Comparison of ENCODE assay signal across 11 cellular contexts in the genomic region with DNA sequence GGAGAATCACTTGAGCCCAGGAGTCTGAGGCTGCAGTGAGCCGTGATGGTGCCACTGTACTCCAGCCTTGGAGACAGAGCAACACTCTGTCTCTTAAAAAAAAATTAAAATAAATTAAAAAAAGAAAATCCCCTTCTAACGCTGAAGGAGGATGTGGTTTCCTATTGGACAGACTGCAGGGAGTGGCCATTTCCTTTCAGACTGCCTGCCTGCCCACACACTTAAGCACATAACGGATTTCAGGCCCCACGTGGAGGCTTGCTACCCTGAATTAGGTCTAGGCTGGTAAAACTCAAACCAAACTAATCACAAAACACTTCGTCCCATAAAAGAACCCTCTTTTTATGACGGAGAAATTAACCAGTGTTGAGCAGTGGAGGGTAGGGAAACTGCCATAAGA. TPM values are rescaled to one million over a fixed set of nuclear protein-coding genes. Genes with fewer than 3 reads are reported as not detected.
DNase-seq lines count a peak whose midpoint lies in the region; ATAC-seq and TF ChIP-seq lines count a peak whose summit lies in the region.
"Had no signal": no experiment of that assay in that cellular context is flagged by ENCODE, and none has a peak within 500 bp of the region (broad histone marks: within the 10 kb centered on the region; RNA-seq: fewer than 3 reads in every experiment).

No MANE protein-coding gene starts in this region.

- H3K4me1 ChIP-seq in gastroesophageal sphincter, result no peaks in the 10 kb centered on the region

- H3K27me3 Mint-ChIP-seq in activated CD4-positive, alpha-beta T cell treated with anti-CD3 and anti-CD28 coated beads for 36 hours, result no peaks in the 10 kb centered on the region
- H3K27me3 Mint-ChIP-seq in natural killer cell treated with Interleukin-12 subunit alpha and Interleukin-12 subunit beta and Interleukin-15 and Interleukin-18, amount 100 ng/mL, for 72 hours, result no peaks in the 10 kb centered on the region

- H3K36me3 ChIP-seq in gastroesophageal sphincter, result no peaks in the 10 kb centered on the region

- H3K9me3 ChIP-seq in gastroesophageal sphincter, result no peaks in the 10 kb centered on the region

- no peak overlapping the region for H3K27ac Mint-ChIP-seq in activated CD4-positive, alpha-beta T cell treated with anti-CD3 and anti-CD28 coated beads for 36 hours
- H3K27ac Mint-ChIP-seq in natural killer cell treated with Interleukin-12 subunit alpha and Interleukin-12 subunit beta and Interleukin-15 and Interleukin-18, amount 100 ng/mL, for 72 hours, result no peak overlapping the region

- H3K9me3 Mint-ChIP-seq in activated CD4-positive, alpha-beta T cell treated with anti-CD3 and anti-CD28 coated beads for 36 hours (ENCODE audit: low read depth), result no peaks in the 10 kb centered on the region
- no peaks in the 10 kb centered on the region for H3K9me3 Mint-ChIP-seq in natural killer cell treated with Interleukin-12 subunit alpha and Interleukin-12 subunit beta and Interleukin-15 and Interleukin-18, amount 100 ng/mL, for 72 hours

- peak; percentile 95 for ATAC-seq in activated CD4-positive, alpha-beta T cell treated with anti-CD3 and anti-CD28 coated beads for 36 hours
- ATAC-seq in HG02588 (IDR thresholded peaks at IDR 0.05; ENCODE audit: unreplicated experiment), result peak; percentile 47
- peak; percentile 92 to 94 for ATAC-seq in natural killer cell treated with Interleukin-12 subunit alpha and Interleukin-12 subunit beta and Interleukin-15 and Interleukin-18, amount 100 ng/mL, for 72 hours
- no peak for ATAC-seq in gastroesophageal sphincter

- peaks cover 27% of the 10 kb centered on the region for H3K27me3 ChIP-seq in gastroesophageal sphincter

- whole genome bisulfite sequencing in gastroesophageal sphincter (ENCODE audit: low coverage in 1 of 2), 2 donors, result 48 to 76% methylated on average over 2 to 5 of the region's 6 CpGs

- no peak for TF ChIP-seq POLR2A in gastroesophageal sphincter (IDR thresholded peaks at IDR 0.05)

- no peak for TF ChIP-seq EP300 in gastroesophageal sphincter (IDR thresholded peaks at IDR 0.05)

- H3K4me1 Mint-ChIP-seq in activated CD4-positive, alpha-beta T cell treated with anti-CD3 and anti-CD28 coated beads for 36 hours, result peaks cover 14% of the 10 kb centered on the region
- peaks cover 5 to 16% of the 10 kb centered on the region in 2 donors for H3K4me1 Mint-ChIP-seq in natural killer cell treated with Interleukin-12 subunit alpha and Interleukin-12 subunit beta and Interleukin-15 and Interleukin-18, amount 100 ng/mL, for 72 hours (ENCODE audit: low read depth in 2 of 2)

- no peak overlapping the region for H3K4me3 Mint-ChIP-seq in activated CD4-positive, alpha-beta T cell treated with anti-CD3 and anti-CD28 coated beads for 36 hours
- H3K4me3 Mint-ChIP-seq in natural killer cell treated with Interleukin-12 subunit alpha and Interleukin-12 subunit beta and Interleukin-15 and Interleukin-18, amount 100 ng/mL, for 72 hours, result no peak overlapping the region

- no peaks in the 10 kb centered on the region for H3K36me3 Mint-ChIP-seq in activated CD4-positive, alpha-beta T cell treated with anti-CD3 and anti-CD28 coated beads for 36 hours (ENCODE audit: low read depth)
- H3K36me3 Mint-ChIP-seq in natural killer cell treated with Interleukin-12 subunit alpha and Interleukin-12 subunit beta and Interleukin-15 and Interleukin-18, amount 100 ng/mL, for 72 hours, result no peaks in the 10 kb centered on the region

- H3K4me3 ChIP-seq in gastroesophageal sphincter, result no peak overlapping the region
- H3K4me3 ChIP-seq: SK-N-MC had no signal

- POLR2A ChIA-PET in activated CD4-positive, alpha-beta T cell treated with anti-CD3 and anti-CD28 coated beads for 36 hours (lab: Charles Lee), result no interaction called here

- peak; percentile 53 for DNase-seq in activated CD4-positive, alpha-beta T cell treated with anti-CD3 and anti-CD28 coated beads for 36 hours
- DNase-seq in activated CD4-positive, alpha-beta T cell treated with anti-CD3 and anti-CD28 coated beads, Interleukin-2, amount 50 U/mL, for 1 hour, result no peak
- DNase-seq in T-helper 22 cell (ENCODE audit: low read depth) (peak; percentile 24), NCI-H748 (lab: John Stamatoyannopoulos, UW; ENCODE audit: unreplicated experiment) (no peak), HUDEP-2 (lab: John Stamatoyannopoulos, UW; ENCODE audit: unreplicated experiment in 76 of 76) (no peak)
- DNase-seq in natural killer cell treated with Interleukin-12 subunit alpha and Interleukin-12 subunit beta and Interleukin-15 and Interleukin-18, amount 100 ng/mL, for 72 hours (ENCODE audit: low spot score), result peak; percentile 69
- DNase-seq: NCI-H1930 had no signal

- intact Hi-C loops in activated CD4-positive, alpha-beta T cell treated with anti-CD3 and anti-CD28 coated beads for 36 hours (cut with DNase I, micrococcal nuclease), result no loop called here

- no peak overlapping the region for H3K27ac ChIP-seq in gastroesophageal sphincter
- H3K27ac ChIP-seq: 22Rv1, SK-N-MC had no signal

- TF ChIP-seq CTCF in gastroesophageal sphincter (IDR thresholded peaks at IDR 0.05), result no peak

- CTCF ChIA-PET in activated CD4-positive, alpha-beta T cell treated with anti-CD3 and anti-CD28 coated beads for 36 hours (lab: Charles Lee), result no interaction called here

RNA-seq across cellular contexts. Expression of gene GATA3, which starts 34.0 kb away (rescaled TPM):
- total RNA-seq in activated CD4-positive, alpha-beta T cell treated with anti-CD3 and anti-CD28 coated beads for 36 hours, result 10 to 100 TPM; 23.5 to 30.2 TPM
- 10 to 100 TPM in 1 of 2 donors, 1 to 10 TPM in 1; 7.6 to 10.9 TPM for total RNA-seq in natural killer cell treated with Interleukin-12 subunit alpha and Interleukin-12 subunit beta and Interleukin-15 and Interleukin-18, amount 100 ng/mL, for 72 hours
- under 1 TPM in 1 of 4 donors, not detected in 3; 0.35 TPM for total RNA-seq in gastroesophageal sphincter

Comparison
In these comparisons a context has a peak if more than half of its experiments do, and no peak if none do; other contexts are left out.
1. DNase-seq: peak in activated CD4-positive, alpha-beta T cell treated with anti-CD3 and anti-CD28 coated beads for 36 hours (single experiment), T-helper 22 cell (single experiment) and natural killer cell treated with Interleukin-12 subunit alpha and Interleukin-12 subunit beta and Interleukin-15 and Interleukin-18, amount 100 ng/mL, for 72 hours (single experiment); none in activated CD4-positive, alpha-beta T cell treated with anti-CD3 and anti-CD28 coated beads, Interleukin-2, amount 50 U/mL, for 1 hour (single experiment), NCI-H748 (single experiment) and HUDEP-2 (0 of 76).
2. RNA of gene GATA3, which starts 34.0 kb away (total RNA-seq): 23.5 to 30.2 TPM in activated CD4-positive, alpha-beta T cell treated with anti-CD3 and anti-CD28 coated beads for 36 hours and 7.6 to 10.9 TPM in natural killer cell treated with Interleukin-12 subunit alpha and Interleukin-12 subunit beta and Interleukin-15 and Interleukin-18, amount 100 ng/mL, for 72 hours; 0.35 TPM in gastroesophageal sphincter; every median in the first group is over 4 times any median in the second.